ENCODE assay signal across 1 cellular context in the genomic region with DNA sequence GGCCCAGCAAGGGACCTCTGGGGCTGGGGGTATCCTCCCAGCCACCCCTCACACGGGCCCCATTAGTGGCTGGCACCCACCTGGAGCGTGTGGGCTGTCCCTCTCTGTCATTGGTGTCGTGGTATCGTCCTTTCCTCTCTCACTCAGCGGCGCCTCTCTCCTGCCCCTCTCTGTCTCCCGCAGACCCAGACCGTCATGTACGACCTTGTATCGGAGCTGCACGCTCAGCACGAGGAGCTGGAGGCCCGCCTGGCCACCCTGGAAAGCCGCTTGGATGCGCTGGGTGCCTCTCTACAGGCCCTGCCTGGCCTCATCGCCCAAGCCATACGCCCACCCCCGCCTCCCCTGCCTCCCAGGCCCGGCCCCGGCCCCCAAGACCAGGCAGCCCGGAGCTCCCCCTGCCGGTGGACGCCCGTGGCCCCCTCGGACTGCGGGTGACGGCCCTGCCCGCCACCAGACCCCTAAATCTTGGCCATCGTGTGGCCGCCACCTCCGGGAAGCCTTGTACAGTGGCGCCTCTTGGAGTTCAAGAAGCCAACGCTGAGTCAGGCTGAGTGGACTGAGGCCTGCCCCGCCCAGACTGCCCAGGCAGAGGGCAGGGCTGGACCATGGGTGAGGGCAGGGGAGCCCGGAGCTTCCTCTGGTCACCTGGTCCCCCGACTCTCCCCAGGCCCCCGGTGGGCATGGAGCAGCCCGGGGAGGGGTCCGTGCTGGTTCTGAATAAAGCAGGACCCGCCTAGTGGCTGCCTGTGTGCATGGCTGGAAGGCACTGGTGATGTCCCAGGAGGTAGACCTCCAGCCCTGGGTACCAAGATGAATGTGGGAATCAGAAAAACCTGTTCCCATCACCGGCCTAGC.
TF ChIP-seq lines count a peak whose summit lies in the region.

No MANE protein-coding gene starts in this region.

TF ChIP-seq in K562, 482 proteins besides CTCF, POLR2A, EP300 and RAD21 (continued from another document and continues in another):
- TF ChIP-seq FOXK1 (CRISPR knock-in tag; IDR thresholded peaks at IDR 0.05; ENCODE audit: borderline replicate concordance) (no peak), MCM5 (IDR thresholded peaks at IDR 0.05; ENCODE audit: low read depth) (no peak), ZFPM2 (CRISPR knock-in tag; IDR thresholded peaks at IDR 0.05) (no peak), RBM25 (IDR thresholded peaks at IDR 0.05; ENCODE audit: low read depth, low read length, severe bottlenecking) (no peak), ZNF561 (CRISPR knock-in tag; conservative IDR thresholded peaks at IDR 0.05) (no peak), ARID3B (CRISPR knock-in tag; IDR thresholded peaks at IDR 0.05; ENCODE audit: borderline replicate concordance) (no peak), CC2D1A (IDR thresholded peaks at IDR 0.05) (no peak), ZNF780A (CRISPR knock-in tag; IDR thresholded peaks at IDR 0.05) (no peak), GABPB2 (CRISPR knock-in tag; conservative IDR thresholded peaks at IDR 0.05) (no peak), THRAP3 (IDR thresholded peaks at IDR 0.05; ENCODE audit: borderline replicate concordance) (no peak), SUPT5H (IDR thresholded peaks at IDR 0.05) (no peak), NEUROD1 (IDR thresholded peaks at IDR 0.05; ENCODE audit: borderline replicate concordance, low read depth, low read length, partially characterized antibody) (no peak), BRD9 (IDR thresholded peaks at IDR 0.05; ENCODE audit: low read depth, partially characterized antibody) (no peak), SAP30 (IDR thresholded peaks at IDR 0.05; ENCODE audit: borderline replicate concordance, insufficient read depth, low read depth, low read length, poor library complexity, severe bottlenecking) (no peak), FOXJ3 (CRISPR knock-in tag; IDR thresholded peaks at IDR 0.05) (no peak), HNRNPL (IDR thresholded peaks at IDR 0.05; ENCODE audit: low read depth, low read length) (no peak), KLF1 (tag; IDR thresholded peaks at IDR 0.05) (no peak), MYBL2 (IDR thresholded peaks at IDR 0.05; ENCODE audit: low read depth) (no peak), MYBL2 (CRISPR knock-in tag; IDR thresholded peaks at IDR 0.05; ENCODE audit: borderline replicate concordance) (no peak), RUNX1 (IDR thresholded peaks at IDR 0.05; ENCODE audit: low read depth) (no peak), TAF1 (IDR thresholded peaks at IDR 0.05; ENCODE audit: control insufficient read depth, extremely low read depth, insufficient read depth, low read length, severe bottlenecking) (no peak), ZNF445 (CRISPR knock-in tag; IDR thresholded peaks at IDR 0.05; ENCODE audit: low read depth) (no peak), MLLT1 (IDR thresholded peaks at IDR 0.05) (no peak), ZBTB5 (IDR thresholded peaks at IDR 0.05) (no peak), DNMT1 (IDR thresholded peaks at IDR 0.05) (no peak), ARID4B (CRISPR knock-in tag; IDR thresholded peaks at IDR 0.05) (no peak), RBM34 (IDR thresholded peaks at IDR 0.05; ENCODE audit: borderline replicate concordance, insufficient read depth, low read length) (no peak), ZNF655 (CRISPR knock-in tag; IDR thresholded peaks at IDR 0.05) (no peak), NCOA4 (IDR thresholded peaks at IDR 0.05; ENCODE audit: partially characterized antibody) (no peak), PPARD (CRISPR knock-in tag; IDR thresholded peaks at IDR 0.05) (no peak), TAF9B (IDR thresholded peaks at IDR 0.05; ENCODE audit: partially characterized antibody) (no peak), HDAC8 (tag; IDR thresholded peaks at IDR 0.05) (no peak), ZNF311 (CRISPR knock-in tag; IDR thresholded peaks at IDR 0.05) (no peak), TRIM24 (IDR thresholded peaks at IDR 0.05) (no peak), ILF3 (IDR thresholded peaks at IDR 0.05; ENCODE audit: borderline replicate concordance) (no peak), ADNP (tag; IDR thresholded peaks at IDR 0.05) (no peak)
- TF ChIP-seq, protein P1, sequence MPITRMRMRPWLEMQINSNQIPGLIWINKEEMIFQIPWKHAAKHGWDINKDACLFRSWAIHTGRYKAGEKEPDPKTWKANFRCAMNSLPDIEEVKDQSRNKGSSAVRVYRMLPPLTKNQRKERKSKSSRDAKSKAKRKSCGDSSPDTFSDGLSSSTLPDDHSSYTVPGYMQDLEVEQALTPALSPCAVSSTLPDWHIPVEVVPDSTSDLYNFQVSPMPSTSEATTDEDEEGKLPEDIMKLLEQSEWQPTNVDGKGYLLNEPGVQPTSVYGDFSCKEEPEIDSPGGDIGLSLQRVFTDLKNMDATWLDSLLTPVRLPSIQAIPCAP (CRISPR knock-in tag; IDR thresholded peaks at IDR 0.05; ENCODE audit: borderline replicate concordance), result no peak
- TF ChIP-seq, protein P2, sequence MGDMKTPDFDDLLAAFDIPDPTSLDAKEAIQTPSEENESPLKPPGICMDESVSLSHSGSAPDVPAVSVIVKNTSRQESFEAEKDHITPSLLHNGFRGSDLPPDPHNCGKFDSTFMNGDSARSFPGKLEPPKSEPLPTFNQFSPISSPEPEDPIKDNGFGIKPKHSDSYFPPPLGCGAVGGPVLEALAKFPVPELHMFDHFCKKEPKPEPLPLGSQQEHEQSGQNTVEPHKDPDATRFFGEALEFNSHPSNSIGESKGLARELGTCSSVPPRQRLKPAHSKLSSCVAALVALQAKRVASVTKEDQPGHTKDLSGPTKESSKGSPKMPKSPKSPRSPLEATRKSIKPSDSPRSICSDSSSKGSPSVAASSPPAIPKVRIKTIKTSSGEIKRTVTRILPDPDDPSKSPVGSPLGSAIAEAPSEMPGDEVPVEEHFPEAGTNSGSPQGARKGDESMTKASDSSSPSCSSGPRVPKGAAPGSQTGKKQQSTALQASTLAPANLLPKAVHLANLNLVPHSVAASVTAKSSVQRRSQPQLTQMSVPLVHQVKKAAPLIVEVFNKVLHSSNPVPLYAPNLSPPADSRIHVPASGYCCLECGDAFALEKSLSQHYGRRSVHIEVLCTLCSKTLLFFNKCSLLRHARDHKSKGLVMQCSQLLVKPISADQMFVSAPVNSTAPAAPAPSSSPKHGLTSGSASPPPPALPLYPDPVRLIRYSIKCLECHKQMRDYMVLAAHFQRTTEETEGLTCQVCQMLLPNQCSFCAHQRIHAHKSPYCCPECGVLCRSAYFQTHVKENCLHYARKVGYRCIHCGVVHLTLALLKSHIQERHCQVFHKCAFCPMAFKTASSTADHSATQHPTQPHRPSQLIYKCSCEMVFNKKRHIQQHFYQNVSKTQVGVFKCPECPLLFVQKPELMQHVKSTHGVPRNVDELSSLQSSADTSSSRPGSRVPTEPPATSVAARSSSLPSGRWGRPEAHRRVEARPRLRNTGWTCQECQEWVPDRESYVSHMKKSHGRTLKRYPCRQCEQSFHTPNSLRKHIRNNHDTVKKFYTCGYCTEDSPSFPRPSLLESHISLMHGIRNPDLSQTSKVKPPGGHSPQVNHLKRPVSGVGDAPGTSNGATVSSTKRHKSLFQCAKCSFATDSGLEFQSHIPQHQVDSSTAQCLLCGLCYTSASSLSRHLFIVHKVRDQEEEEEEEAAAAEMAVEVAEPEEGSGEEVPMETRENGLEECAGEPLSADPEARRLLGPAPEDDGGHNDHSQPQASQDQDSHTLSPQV (IDR thresholded peaks at IDR 0.05), result peak; percentile 75; the same call in 1 of the 2 replicates
- TF ChIP-seq, protein P3, sequence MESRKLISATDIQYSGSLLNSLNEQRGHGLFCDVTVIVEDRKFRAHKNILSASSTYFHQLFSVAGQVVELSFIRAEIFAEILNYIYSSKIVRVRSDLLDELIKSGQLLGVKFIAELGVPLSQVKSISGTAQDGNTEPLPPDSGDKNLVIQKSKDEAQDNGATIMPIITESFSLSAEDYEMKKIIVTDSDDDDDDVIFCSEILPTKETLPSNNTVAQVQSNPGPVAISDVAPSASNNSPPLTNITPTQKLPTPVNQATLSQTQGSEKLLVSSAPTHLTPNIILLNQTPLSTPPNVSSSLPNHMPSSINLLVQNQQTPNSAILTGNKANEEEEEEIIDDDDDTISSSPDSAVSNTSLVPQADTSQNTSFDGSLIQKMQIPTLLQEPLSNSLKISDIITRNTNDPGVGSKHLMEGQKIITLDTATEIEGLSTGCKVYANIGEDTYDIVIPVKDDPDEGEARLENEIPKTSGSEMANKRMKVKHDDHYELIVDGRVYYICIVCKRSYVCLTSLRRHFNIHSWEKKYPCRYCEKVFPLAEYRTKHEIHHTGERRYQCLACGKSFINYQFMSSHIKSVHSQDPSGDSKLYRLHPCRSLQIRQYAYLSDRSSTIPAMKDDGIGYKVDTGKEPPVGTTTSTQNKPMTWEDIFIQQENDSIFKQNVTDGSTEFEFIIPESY (CRISPR knock-in tag; IDR thresholded peaks at IDR 0.05), result peak; percentile 92
